Comparison of ENCODE assay signal across 16 cellular contexts in genomic region chr15:80456517-80457497, GRCh38. TPM values are rescaled to one million over a fixed set of nuclear protein-coding genes. Genes with fewer than 3 reads are reported as not detected.
DNase-seq lines count a peak whose midpoint lies in the region; ATAC-seq, FAIRE-seq and TF ChIP-seq lines count a peak whose summit lies in the region.
"Had no signal": no experiment of that assay in that cellular context is flagged by ENCODE, and none has a peak within 500 bp of the region (broad histone marks: within the 10 kb centered on the region; RNA-seq: fewer than 3 reads in every experiment).

No MANE protein-coding gene starts in this region.

- H3K36me3 ChIP-seq in keratinocyte (ENCODE audit: control insufficient read depth in 2 of 2, extremely low read depth in 1 of 2, insufficient read depth in 2 of 2, low read length in 2 of 2) (no peaks in the 10 kb centered on the region), BE2C (no peaks in the 10 kb centered on the region)
- H3K36me3 ChIP-seq: neural progenitor cell, Peyer's patch, transverse colon had no signal

- no peaks in the 10 kb centered on the region for H3K27me3 ChIP-seq in keratinocyte (ENCODE audit: control insufficient read depth, extremely low read depth, insufficient read depth, low read length)
- H3K27me3 ChIP-seq in BE2C = no peaks in the 10 kb centered on the region
- H3K27me3 ChIP-seq: Peyer's patch, transverse colon had no signal

- no peak overlapping the region for H3K4me3 ChIP-seq in A549
- H3K4me3 ChIP-seq in keratinocyte (ENCODE audit: control insufficient read depth in 2 of 3, extremely low read depth in 1 of 3, insufficient read depth in 2 of 3, low read depth in 1 of 3, low read length in 3 of 3) = no peak overlapping the region
- H3K4me3 ChIP-seq in BE2C (ENCODE audit: low read depth, low read length) = no peak overlapping the region
- H3K4me3 ChIP-seq: GM23338, neural progenitor cell, Peyer's patch, SK-N-MC, transverse colon had no signal

- TF ChIP-seq POLR2A in A549 (IDR thresholded peaks at IDR 0.05; ENCODE audit: low read length) = no peak

- H3K4me2 ChIP-seq in A549 = peak overlapping the region; percentile 56; the same call in 2 of the 3 replicates
- no peak overlapping the region for H3K4me2 ChIP-seq in keratinocyte (ENCODE audit: control insufficient read depth, extremely low read depth, insufficient read depth, low read depth, low read length)
- H3K4me2 ChIP-seq: GM23338, neural progenitor cell had no signal

- CTCF ChIA-PET in A549 (lab: Yijun Ruan, JAX) = interaction anchor here (0.6 to 12.3 kb wide), 72 partner anchors 10 to 535 kb away, joined by 3 to 228 read pairs (median 4); partner anchors contain the start of genes ABHD17C and CEMIP

- H3K27ac ChIP-seq in A549 = 0 out of 6 replicates have a peak overlapping the region, but pooled peaks of 1 of the 2 experiments have one; percentile 9
- peak overlapping the region; percentile 74 for H3K27ac ChIP-seq in caudate nucleus (ENCODE audit: low read depth, low read length)
- no peak overlapping the region for H3K27ac ChIP-seq in keratinocyte (ENCODE audit: control insufficient read depth, insufficient read depth, low read length)
- H3K27ac ChIP-seq: foreskin keratinocyte, neural progenitor cell, Peyer's patch, SK-N-MC, transverse colon had no signal

- H3K9ac ChIP-seq in keratinocyte (ENCODE audit: control insufficient read depth, extremely low read depth, insufficient read depth, low read length) = no peak overlapping the region
- H3K9ac ChIP-seq: neural progenitor cell had no signal

- no peaks in the 10 kb centered on the region for H3K9me3 ChIP-seq in A549
- H3K9me3 ChIP-seq in keratinocyte (ENCODE audit: control insufficient read depth, low read depth, low read length) = no peaks in the 10 kb centered on the region
- H3K9me3 ChIP-seq in BE2C = no peaks in the 10 kb centered on the region
- H3K9me3 ChIP-seq: Peyer's patch, transverse colon had no signal

- DNase-seq in A549 (ENCODE audit: low read depth in 1 of 2, low spot score in 1 of 2) (no peak), caudate nucleus (lab: John Stamatoyannopoulos, UW) (no peak), keratinocyte (ENCODE audit: low read depth, low spot score) (no peak), BE2C (no peak)
- DNase-seq in activated CD4-positive, CD25-positive, alpha-beta regulatory T cell treated with anti-CD3 and anti-CD28 coated beads, Interleukin-2, amount 50 U/mL, for 72 hours = no peak
- DNase-seq: NCI-H226 had no signal

- 0 out of 6 replicates have a peak, but pooled peaks of 1 of the 2 experiments have one; percentile 14 for ATAC-seq in A549
- peak; percentile 44 for ATAC-seq in GM19463 (IDR thresholded peaks at IDR 0.05; ENCODE audit: unreplicated experiment)
- no peak for ATAC-seq in GM18861 (IDR thresholded peaks at IDR 0.05; ENCODE audit: unreplicated experiment)
- ATAC-seq in HG02870 (IDR thresholded peaks at IDR 0.05; ENCODE audit: unreplicated experiment) = no peak

- H4K20me1 ChIP-seq in keratinocyte (ENCODE audit: control insufficient read depth, extremely low read depth, insufficient read depth, low read length) = no peaks in the 10 kb centered on the region

- no peak for TF ChIP-seq EP300 in A549 (IDR thresholded peaks at IDR 0.05)

- FAIRE-seq in A549 (lab: Jason Lieb, UNC) (no peak), keratinocyte (lab: Jason Lieb, UNC) (peak; percentile 26)

- POLR2A ChIA-PET in A549 (lab: Yijun Ruan, JAX) = no interaction called here

- H2AFZ ChIP-seq in keratinocyte (ENCODE audit: control insufficient read depth, low read length) = no peak overlapping the region
- H2AFZ ChIP-seq: GM23338, neural progenitor cell had no signal

- no peak for TF ChIP-seq RAD21 in A549 (conservative IDR thresholded peaks at IDR 0.05 in 1 of 2, IDR thresholded peaks at IDR 0.05 in 1 of 2)

- dilution Hi-C loops in keratinocyte (cut with MboI; ENCODE audit: extremely low pct_ligation_motif_present, low sequenced_read_pairs) = no loop called here

- H3K79me2 ChIP-seq in keratinocyte (ENCODE audit: control insufficient read depth, insufficient read depth, low read length) = no peaks in the 10 kb centered on the region

- H3K4me1 ChIP-seq in A549 (peaks cover 14% of the 10 kb centered on the region), keratinocyte (ENCODE audit: control insufficient read depth, extremely low read depth, insufficient read depth, low read length) (peaks cover 8% of the 10 kb centered on the region), BE2C (no peaks in the 10 kb centered on the region)
- H3K4me1 ChIP-seq: neural progenitor cell had no signal

- H3K9me1 ChIP-seq in keratinocyte (ENCODE audit: control insufficient read depth, extremely low read depth, insufficient read depth, low read length) = no peaks in the 10 kb centered on the region

- WGBS in A549 (ENCODE audit: missing lambda C conversion rate) = 40% methylated on average over 4 of the region's 4 CpGs

- TF ChIP-seq CTCF in A549 (IDR thresholded peaks at IDR 0.05) (no peak), keratinocyte (optimal IDR thresholded peaks at IDR 0.05 in 1 of 3, IDR thresholded peaks at IDR 0.05 in 1 of 3, conservative IDR thresholded peaks at IDR 0.05 in 1 of 3; ENCODE audit: extremely low read depth in 1 of 3, insufficient read depth in 2 of 3, low read length in 3 of 3) (no peak), BE2C (IDR thresholded peaks at IDR 0.05; ENCODE audit: low read depth, low read length) (no peak)

TF ChIP-seq in A549, 52 proteins besides CTCF, POLR2A, EP300 and RAD21:
- TF ChIP-seq SMC3 (IDR thresholded peaks at IDR 0.05) = no peak
- TF ChIP-seq PHF8 (IDR thresholded peaks at IDR 0.05; ENCODE audit: borderline replicate concordance, low read depth) = no peak
- no peak for TF ChIP-seq ZFP36 (IDR thresholded peaks at IDR 0.05; ENCODE audit: borderline replicate concordance, partially characterized antibody)
- no peak for TF ChIP-seq CBX2 (IDR thresholded peaks at IDR 0.05; ENCODE audit: borderline replicate concordance, low read depth)
- TF ChIP-seq RARB (CRISPR knock-in tag; IDR thresholded peaks at IDR 0.05) = no peak
- no peak for TF ChIP-seq EHMT2 (IDR thresholded peaks at IDR 0.05; ENCODE audit: low read depth)
- TF ChIP-seq FOSL2 (IDR thresholded peaks at IDR 0.05) = no peak
- TF ChIP-seq FOSL2 (CRISPR knock-in tag; IDR thresholded peaks at IDR 0.05) = no peak
- TF ChIP-seq E2F6 (IDR thresholded peaks at IDR 0.05; ENCODE audit: borderline replicate concordance, low read depth) = no peak
- TF ChIP-seq ZC3H11A (IDR thresholded peaks at IDR 0.05) = no peak
- TF ChIP-seq JUNB (IDR thresholded peaks at IDR 0.05) = no peak

RNA-seq across cellular contexts. Expression of gene ARNT2, which starts 52.6 kb away (rescaled TPM):
- 17.0 and 25.3 TPM in 2 replicates for polyA plus RNA-seq in A549 (2011; rRNA removed)
- polyA plus RNA-seq in A549 (2012; cell fraction: cytosol; rRNA removed) = 8.3 and 10.9 TPM in 2 replicates
- polyA plus RNA-seq in A549 (2012; cell fraction: nucleus; rRNA removed) = 9.9 and 14.0 TPM in 2 replicates
- 8.9 to 10.1 TPM (median 9.8 TPM) in 3 replicates for polyA plus RNA-seq in A549 (2017; fragmentation: RNase III; extraction: RNeasy Plus Mini Kit Qiagen cat#74134 plus additional on column Dnase treatment)
- polyA minus RNA-seq in A549 (2011; rRNA and poly(A)+ RNA removed) = 30.1 and 36.5 TPM in 2 replicates
- 0.08 to 0.17 TPM (median 0.16 TPM) in 3 replicates for polyA plus RNA-seq in keratinocyte
- polyA plus RNA-seq in keratinocyte (2011; ENCODE audit: low read depth) = not detected
- polyA plus RNA-seq in keratinocyte (2011; cell fraction: cytosol; rRNA removed) = 0.06 and 0.21 TPM in 2 replicates
- polyA plus RNA-seq in keratinocyte (2011; cell fraction: nucleus; rRNA removed) = 0.22 and 0.28 TPM in 2 replicates
- 0.03 and 0.16 TPM in 2 replicates for polyA plus RNA-seq in keratinocyte (2012; ENCODE audit: low replicate concordance)
- polyA minus RNA-seq in keratinocyte = 0.20 TPM in 2 of 3 replicates, not detected in the other
- polyA minus RNA-seq in keratinocyte (2011; cell fraction: cytosol; rRNA and poly(A)+ RNA removed) = not detected
- polyA minus RNA-seq in keratinocyte (2011; cell fraction: nucleus; rRNA and poly(A)+ RNA removed) = 0.08 TPM in 1 of 2 replicates, not detected in the other
- 4.9 TPM for polyA plus RNA-seq in BE2C (2012; ENCODE audit: insufficient read depth, insufficient read length, low read depth)
- polyA plus RNA-seq: CD8-positive, alpha-beta memory T cell had no signal

Comparison
In these comparisons a context has a peak if more than half of its experiments do, and no peak if none do; other contexts are left out.
1. RNA of gene ARNT2, which starts 52.6 kb away (polyA plus RNA-seq): 8.3 to 25.3 TPM in A549; 0.03 to 0.28 TPM in keratinocyte; every median in the first group is over 4 times any median in the second.